ENCODE assay signal across 26 cellular contexts in genomic region chr4:42445038-42445437, GRCh38. TPM values are rescaled to one million over a fixed set of nuclear protein-coding genes. Genes with fewer than 3 reads are reported as not detected.
DNase-seq lines count a peak whose midpoint lies in the region; ATAC-seq, FAIRE-seq and TF ChIP-seq lines count a peak whose summit lies in the region.
"Had no signal": no experiment of that assay in that cellular context is flagged by ENCODE, and none has a peak within 500 bp of the region (broad histone marks: within the 10 kb centered on the region; RNA-seq: fewer than 3 reads in every experiment).

No MANE protein-coding gene starts in this region.

- POLR2A ChIA-PET in HepG2 (lab: Yijun Ruan, JAX), result no interaction called here

- CTCF ChIA-PET in HepG2 (lab: Yijun Ruan, JAX; ENCODE audit: low intra/inter-chr PET ratio, low total read pairs), result no interaction called here

- no peaks in the 10 kb centered on the region for H3K79me2 ChIP-seq in OCI-LY3 (ENCODE audit: low read length)
- H3K79me2 ChIP-seq in HepG2 (ENCODE audit: insufficient read depth, low read length), result no peaks in the 10 kb centered on the region

- ATAC-seq in HepG2, result no peak
- ATAC-seq: A549, GM12878 had no signal

- peak overlapping the region; percentile 4; the same call in 1 of the 2 replicates for H2AFZ ChIP-seq in OCI-LY3 (ENCODE audit: low read depth, low read length)
- H2AFZ ChIP-seq in mesenchymal stem cell (ENCODE audit: low read depth, low read length), result no peak overlapping the region
- no peak overlapping the region for H2AFZ ChIP-seq in HepG2 (ENCODE audit: low read length)

- FAIRE-seq in HepG2 (lab: Jason Lieb, UNC), result no peak
- FAIRE-seq: A549, D721Med, GM12878, GM18507, H54 had no signal

- no peak overlapping the region for H3K18ac ChIP-seq in mesenchymal stem cell (ENCODE audit: low read depth in 1 of 2, low read length in 2 of 2)

- no peak overlapping the region for H2BK15ac ChIP-seq in mesenchymal stem cell (ENCODE audit: low read depth, poor library complexity, severe bottlenecking)

- intact Hi-C loops in activated CD4-positive, alpha-beta T cell treated with anti-CD3 and anti-CD28 coated beads, Interleukin-2, amount 10 ng/mL, durations not matched to agents 24 days and 14 days (cut with micrococcal nuclease), result no loop called here
- intact Hi-C loops in HepG2 (cut with micrococcal nuclease; ENCODE audit: unreplicated experiment), result no loop called here

- H3K36me3 Mint-ChIP-seq in activated CD4-positive, alpha-beta T cell treated with anti-CD3 and anti-CD28 coated beads, Interleukin-2, amount 10 ng/mL, durations not matched to agents 24 days and 14 days (ENCODE audit: low read depth), result peaks cover 14% of the 10 kb centered on the region

- no TSS peak for BruUV-seq in HepG2 (replicated peaks; lab: Mats Ljungman, UMichigan)

- no peak overlapping the region for H3K4ac ChIP-seq in mesenchymal stem cell (ENCODE audit: low read depth in 1 of 2, low read length in 2 of 2)

- no peak overlapping the region for H3K14ac ChIP-seq in mesenchymal stem cell (ENCODE audit: low read length in 2 of 2)

- no peaks in the 10 kb centered on the region for H3K4me1 Mint-ChIP-seq in activated CD4-positive, alpha-beta T cell treated with anti-CD3 and anti-CD28 coated beads, Interleukin-2, amount 10 ng/mL, durations not matched to agents 24 days and 14 days
- H3K4me1 Mint-ChIP-seq: CD14-positive monocyte; CD8-positive, alpha-beta memory T cell had no signal

- no peaks in the 10 kb centered on the region for H3K79me1 ChIP-seq in mesenchymal stem cell (replicated peaks; ENCODE audit: low read length, poor library complexity, severe bottlenecking)

- DNase-seq in activated CD4-positive, alpha-beta T cell treated with anti-CD3 and anti-CD28 coated beads, Interleukin-2, amount 10 ng/mL, durations not matched to agents 24 days and 14 days, result peak; percentile 40
- no peak for DNase-seq in activated CD4-positive, alpha-beta T cell treated with anti-CD3 and anti-CD28 coated beads for 4 hours
- DNase-seq in mesenchymal stem cell (no peak), HepG2 (ENCODE audit: low spot score) (no peak), globus pallidus (ENCODE audit: low spot score) (no peak)
- DNase-seq: 8988T; ACHN; AML-193; BE2C; CD4-positive, alpha-beta T cell; CD8-positive, alpha-beta memory T cell; DMS 273 treated with DMSO at 0.1 percent for 48 hours; DMS79; EL; GDM1; GOT3; HFFc6 had no signal

- no peak for TF ChIP-seq CTCF in OCI-LY3 (IDR thresholded peaks at IDR 0.05; ENCODE audit: low read depth, low read length)
- no peak for TF ChIP-seq CTCF in HepG2 (CRISPR knock-in tag; IDR thresholded peaks at IDR 0.05)

- no peak overlapping the region for H3K23ac ChIP-seq in mesenchymal stem cell (ENCODE audit: low read length in 2 of 2)

- H3K27ac Mint-ChIP-seq in activated CD4-positive, alpha-beta T cell treated with anti-CD3 and anti-CD28 coated beads, Interleukin-2, amount 10 ng/mL, durations not matched to agents 24 days and 14 days, result no peak overlapping the region
- H3K27ac Mint-ChIP-seq: CD14-positive monocyte; CD4-positive, alpha-beta T cell; HFFc6 had no signal

- H3K9me3 ChIP-seq in OCI-LY3 (ENCODE audit: insufficient read depth, low read length) (no peaks in the 10 kb centered on the region), mesenchymal stem cell (ENCODE audit: control insufficient read depth, low read length) (no peaks in the 10 kb centered on the region), HepG2 (ENCODE audit: low read length) (no peaks in the 10 kb centered on the region)
- H3K9me3 ChIP-seq: A549, BE2C, HAP-1 had no signal

- H3K4me3 ChIP-seq in OCI-LY3 (ENCODE audit: low read length), result peak overlapping the region; percentile 34
- H3K4me3 ChIP-seq in mesenchymal stem cell (ENCODE audit: insufficient read depth in 1 of 2, low read depth in 1 of 2, low read length in 2 of 2), result no peak overlapping the region
- H3K4me3 ChIP-seq in HepG2 (replicated peaks in 1 of 3; ENCODE audit: insufficient read depth in 1 of 3, low read depth in 2 of 3, low read length in 3 of 3), result no peak overlapping the region
- H3K4me3 ChIP-seq: A549; BLaER1 treated with 17β-estradiol and CSF1 and Interleukin-3, amounts not matched to agents 10 nM and 100 nM; GM12878; HAP-1 had no signal

- H3K36me3 ChIP-seq in OCI-LY3 (replicated peaks; ENCODE audit: low read depth, low read length) (peaks cover 16% of the 10 kb centered on the region), mesenchymal stem cell (ENCODE audit: control insufficient read depth in 1 of 2, insufficient read depth in 2 of 2, low read depth in 1 of 2, low read length in 2 of 2) (no peaks in the 10 kb centered on the region), HepG2 (replicated peaks in 1 of 2; ENCODE audit: control insufficient read depth in 1 of 2, insufficient read depth in 2 of 2, low read length in 2 of 2) (no peaks in the 10 kb centered on the region)
- H3K36me3 ChIP-seq: HAP-1 had no signal

- peak overlapping the region; percentile 18 for H2AK5ac ChIP-seq in mesenchymal stem cell (ENCODE audit: low read length, severe bottlenecking)

- H2BK12ac ChIP-seq in mesenchymal stem cell (ENCODE audit: low read length in 2 of 2), result no peak overlapping the region

- no peak overlapping the region for H3K4me3 Mint-ChIP-seq in activated CD4-positive, alpha-beta T cell treated with anti-CD3 and anti-CD28 coated beads, Interleukin-2, amount 10 ng/mL, durations not matched to agents 24 days and 14 days
- H3K4me3 Mint-ChIP-seq: CD14-positive monocyte; CD4-positive, alpha-beta T cell; CD8-positive, alpha-beta memory T cell; HFFc6 had no signal

- H2BK120ac ChIP-seq in mesenchymal stem cell (ENCODE audit: low read depth, low read length), result no peak overlapping the region

- H3K27ac ChIP-seq in OCI-LY3 (ENCODE audit: low read length) (peak overlapping the region; percentile 24), mesenchymal stem cell (ENCODE audit: low read length, poor library complexity, severe bottlenecking) (no peak overlapping the region), HepG2 (ENCODE audit: extremely low read length, insufficient read depth, low read length) (no peak overlapping the region)
- H3K27ac ChIP-seq: A549; BLaER1 treated with 17β-estradiol and CSF1 and Interleukin-3, amounts not matched to agents 10 nM and 100 nM had no signal

- H3K4me1 ChIP-seq in OCI-LY3 (ENCODE audit: low read length) (peaks cover 54% of the 10 kb centered on the region), mesenchymal stem cell (ENCODE audit: control insufficient read depth, insufficient read depth, low read depth, low read length) (no peaks in the 10 kb centered on the region), HepG2 (ENCODE audit: insufficient read depth, low read length) (no peaks in the 10 kb centered on the region)
- H3K4me1 ChIP-seq: A549; BLaER1 treated with 17β-estradiol and CSF1 and Interleukin-3, amounts not matched to agents 10 nM and 100 nM; HAP-1 had no signal

- H3K9me3 Mint-ChIP-seq in activated CD4-positive, alpha-beta T cell treated with anti-CD3 and anti-CD28 coated beads, Interleukin-2, amount 10 ng/mL, durations not matched to agents 24 days and 14 days, result no peaks in the 10 kb centered on the region
- H3K9me3 Mint-ChIP-seq: CD14-positive monocyte; CD4-positive, alpha-beta T cell; CD8-positive, alpha-beta memory T cell; HFFc6 had no signal

- no peak for TF ChIP-seq POLR2A in HepG2 (IDR thresholded peaks at IDR 0.05; ENCODE audit: insufficient read depth in 1 of 2, low read depth in 2 of 2, low read length in 2 of 2)

- H3K27me3 ChIP-seq in OCI-LY3 (ENCODE audit: low read depth, low read length), result no peaks in the 10 kb centered on the region
- no peaks in the 10 kb centered on the region for H3K27me3 ChIP-seq in mesenchymal stem cell (ENCODE audit: control insufficient read depth in 1 of 2, insufficient read depth in 1 of 2, low read length in 2 of 2)
- no peaks in the 10 kb centered on the region for H3K27me3 ChIP-seq in HepG2 (ENCODE audit: control insufficient read depth in 1 of 2, insufficient read depth in 2 of 2, low read length in 2 of 2)
- H3K27me3 ChIP-seq: BE2C; BLaER1 treated with 17β-estradiol and CSF1 and Interleukin-3, amounts not matched to agents 10 nM and 100 nM had no signal

- H3K9ac ChIP-seq in OCI-LY3 (ENCODE audit: low read length) (peak overlapping the region; percentile 11; the same call in 1 of the 2 replicates), mesenchymal stem cell (ENCODE audit: low read length) (no peak overlapping the region), HepG2 (ENCODE audit: insufficient read depth, low read depth, low read length) (no peak overlapping the region)
- H3K9ac ChIP-seq: BLaER1 treated with 17β-estradiol and CSF1 and Interleukin-3, amounts not matched to agents 10 nM and 100 nM had no signal

- H3K4me2 ChIP-seq in OCI-LY3 (ENCODE audit: low read length) (peak overlapping the region; percentile 49), mesenchymal stem cell (ENCODE audit: low read length, poor library complexity, severe bottlenecking) (no peak overlapping the region), HepG2 (ENCODE audit: low read depth, low read length) (no peak overlapping the region)
- H3K4me2 ChIP-seq: A549; BLaER1 treated with 17β-estradiol and CSF1 and Interleukin-3, amounts not matched to agents 10 nM and 100 nM had no signal

- TF ChIP-seq EP300 in HepG2 (IDR thresholded peaks at IDR 0.05; ENCODE audit: low read depth in 2 of 2, low read length in 2 of 2) (no peak), HepG2 (CRISPR knock-in tag; IDR thresholded peaks at IDR 0.05; ENCODE audit: borderline replicate concordance) (no peak)

- 91% methylated on average over 3 of the region's 5 CpGs for WGBS in mesenchymal stem cell
- 85% methylated on average over 5 of the region's 5 CpGs for WGBS in HepG2 (ENCODE audit: low lambda C conversion rate)

- H4K20me1 ChIP-seq in OCI-LY3 (ENCODE audit: insufficient read depth, low read length), result no peaks in the 10 kb centered on the region
- H4K20me1 ChIP-seq in HepG2 (ENCODE audit: insufficient read depth, low read length), result no peaks in the 10 kb centered on the region
- H4K20me1 ChIP-seq: BLaER1 treated with 17β-estradiol and CSF1 and Interleukin-3, amounts not matched to agents 10 nM and 100 nM had no signal

- H3K27me3 Mint-ChIP-seq in activated CD4-positive, alpha-beta T cell treated with anti-CD3 and anti-CD28 coated beads, Interleukin-2, amount 10 ng/mL, durations not matched to agents 24 days and 14 days, result no peaks in the 10 kb centered on the region
- H3K27me3 Mint-ChIP-seq: CD4-positive, alpha-beta T cell; CD8-positive, alpha-beta memory T cell had no signal

- no peak for TF ChIP-seq RAD21 in HepG2 (CRISPR knock-in tag; IDR thresholded peaks at IDR 0.05)

- H4K8ac ChIP-seq in mesenchymal stem cell (ENCODE audit: low read length), result no peak overlapping the region

- H4K91ac ChIP-seq in mesenchymal stem cell (ENCODE audit: low read length), result no peak overlapping the region

- no peak overlapping the region for H2BK5ac ChIP-seq in mesenchymal stem cell (ENCODE audit: low read depth, low read length, poor library complexity, severe bottlenecking)

- in situ Hi-C loops in HepG2 (cut with HindIII; ENCODE audit: extremely low pct_ligation_motif_present, low pct_unique_long_range_greater_than_20kb), result no loop called here

RNA-seq across cellular contexts. Expression of gene SHISA3, which starts 47.8 kb away (rescaled TPM):
- total RNA-seq in activated CD4-positive, alpha-beta T cell treated with anti-CD3 and anti-CD28 coated beads, Interleukin-2, amount 10 ng/mL, durations not matched to agents 24 days and 14 days, result 0.09 and 0.23 TPM in 2 replicates
- 1.1 TPM for polyA plus RNA-seq in mesenchymal stem cell (2013, experiment 1 of 2)
- polyA plus RNA-seq in mesenchymal stem cell (2013, experiment 2 of 2), result 1.2 TPM
- not detected in 2 replicates for total RNA-seq in HepG2 (2016; rRNA removed; fragmentation: Illumina TruSeq; extraction: Trizol)
- total RNA-seq in HepG2 (2016; cell fraction: cytosol; rRNA removed; fragmentation: Illumina TruSeq; extraction: Trizol; ENCODE audit: low read depth), result not detected in 2 replicates
- not detected in 2 replicates for total RNA-seq in HepG2 (2016; cell fraction: insoluble cytoplasmic fraction; rRNA removed; fragmentation: Illumina TruSeq; extraction: Trizol)
- not detected in 2 replicates for total RNA-seq in HepG2 (2016; cell fraction: membrane; rRNA removed; fragmentation: Illumina TruSeq; extraction: Trizol)
- total RNA-seq in HepG2 (2016; cell fraction: nucleus; rRNA removed; fragmentation: Illumina TruSeq; extraction: Trizol), result not detected in 2 replicates
- not detected in 2 replicates for polyA plus RNA-seq in HepG2 (2011; rRNA removed)
- not detected in 2 replicates for polyA plus RNA-seq in HepG2 (2011; cell fraction: cytosol; rRNA removed)
- polyA plus RNA-seq in HepG2 (2011; cell fraction: nucleus; rRNA removed), result not detected in 2 replicates
- not detected in 2 replicates for polyA plus RNA-seq in HepG2 (2012)
- not detected in 2 replicates for polyA plus RNA-seq in HepG2 (2016; cell fraction: cytosol; fragmentation: Illumina TruSeq; extraction: Trizol; ENCODE audit: low read depth)
- not detected in 2 replicates for polyA plus RNA-seq in HepG2 (2016; cell fraction: insoluble cytoplasmic fraction; fragmentation: Illumina TruSeq; extraction: Trizol; ENCODE audit: low read depth)
- polyA plus RNA-seq in HepG2 (2016; cell fraction: membrane; fragmentation: Illumina TruSeq; extraction: Trizol; ENCODE audit: low read depth), result not detected in 2 replicates
- polyA plus RNA-seq in HepG2 (2016; cell fraction: nucleus; fragmentation: Illumina TruSeq; extraction: Trizol; ENCODE audit: insufficient read depth, low read depth), result not detected in 2 replicates
- not detected in 2 replicates for polyA minus RNA-seq in HepG2 (2011; rRNA and poly(A)+ RNA removed; ENCODE audit: low replicate concordance)
- polyA minus RNA-seq in HepG2 (2011; cell fraction: cytosol; rRNA and poly(A)+ RNA removed), result not detected in 2 replicates
- not detected in 2 replicates for polyA minus RNA-seq in HepG2 (2011; cell fraction: nucleus; rRNA and poly(A)+ RNA removed)
- total RNA-seq: CD4-positive, alpha-beta T cell; HFFc6 had no signal
- polyA plus RNA-seq: A549; CD14-positive monocyte; CD8-positive, alpha-beta memory T cell had no signal
